In genomic region chr11:1341928-1342524, GRCh38 we compare ENCODE assay signal across 14 cellular contexts. TPM values are rescaled to one million over a fixed set of nuclear protein-coding genes. Genes with fewer than 3 reads are reported as not detected.
DNase-seq lines count a peak whose midpoint lies in the region; ATAC-seq and TF ChIP-seq lines count a peak whose summit lies in the region.
"Had no signal": no experiment of that assay in that cellular context is flagged by ENCODE, and none has a peak within 500 bp of the region (broad histone marks: within the 10 kb centered on the region; RNA-seq: fewer than 3 reads in every experiment).

No MANE protein-coding gene starts in this region.

- DNase-seq in activated CD4-positive, alpha-beta memory T cell treated with anti-CD3 and anti-CD28 coated beads for 36 hours = peak; percentile 6
- no peak for DNase-seq in activated CD4-positive, alpha-beta memory T cell treated with anti-CD3 and anti-CD28 coated beads, Interleukin-2, amount 10 ng/mL, durations not matched to agents 7 days and 5 days
- DNase-seq in RWPE1 (ENCODE audit: low spot score) (peak; percentile 9), foreskin fibroblast (peak; percentile 19 to 47), superior temporal gyrus (ENCODE audit: extremely low spot score) (peak; percentile 50), middle frontal gyrus (ENCODE audit: extremely low spot score, low spot score) (no peak), lower lobe of right lung (no peak)
- DNase-seq: activated CD4-positive, alpha-beta T cell treated with anti-CD3 and anti-CD28 coated beads, Interleukin-2, amount 10 ng/mL, durations not matched to agents 7 days and 5 days; activated naive CD8-positive, alpha-beta T cell treated with anti-CD3 and anti-CD28 coated beads, Interleukin-2, amount 10 ng/mL, durations not matched to agents 7 days and 5 days; NCI-H187 treated with DMSO at 0.1 percent for 48 hours; SIG-M5 had no signal

- peaks cover 2% of the 10 kb centered on the region for H3K27me3 Mint-ChIP-seq in activated CD4-positive, alpha-beta memory T cell treated with anti-CD3 and anti-CD28 coated beads for 36 hours
- peaks cover 5% of the 10 kb centered on the region for H3K27me3 Mint-ChIP-seq in activated CD4-positive, alpha-beta memory T cell treated with anti-CD3 and anti-CD28 coated beads, Interleukin-2, amount 10 ng/mL, durations not matched to agents 7 days and 5 days

- POLR2A ChIA-PET in activated CD4-positive, alpha-beta memory T cell treated with anti-CD3 and anti-CD28 coated beads for 36 hours (lab: Charles Lee) = no interaction called here
- POLR2A ChIA-PET in activated CD4-positive, alpha-beta memory T cell treated with anti-CD3 and anti-CD28 coated beads, Interleukin-2, amount 10 ng/mL, durations not matched to agents 7 days and 5 days (lab: Charles Lee) = no interaction called here
- POLR2A ChIA-PET in RWPE1 (lab: Yijun Ruan, JAX; ENCODE audit: low non-redundant PET) = no interaction called here

- no peaks in the 10 kb centered on the region for H3K4me1 Mint-ChIP-seq in activated CD4-positive, alpha-beta memory T cell treated with anti-CD3 and anti-CD28 coated beads for 36 hours (ENCODE audit: low read depth)
- peaks cover 7% of the 10 kb centered on the region for H3K4me1 Mint-ChIP-seq in activated CD4-positive, alpha-beta memory T cell treated with anti-CD3 and anti-CD28 coated beads, Interleukin-2, amount 10 ng/mL, durations not matched to agents 7 days and 5 days

- no peaks in the 10 kb centered on the region for H3K36me3 Mint-ChIP-seq in activated CD4-positive, alpha-beta memory T cell treated with anti-CD3 and anti-CD28 coated beads for 36 hours
- no peaks in the 10 kb centered on the region for H3K36me3 Mint-ChIP-seq in activated CD4-positive, alpha-beta memory T cell treated with anti-CD3 and anti-CD28 coated beads, Interleukin-2, amount 10 ng/mL, durations not matched to agents 7 days and 5 days (ENCODE audit: low read depth)
- H3K36me3 Mint-ChIP-seq: activated naive CD8-positive, alpha-beta T cell treated with anti-CD3 and anti-CD28 coated beads, Interleukin-2, amount 10 ng/mL, durations not matched to agents 7 days and 5 days had no signal

- no peak overlapping the region for H3K27ac ChIP-seq in RWPE1
- no peak overlapping the region for H3K27ac ChIP-seq in lower lobe of right lung
- H3K27ac ChIP-seq: BLaER1, HL-60 had no signal

- no peak overlapping the region for H3K4me3 Mint-ChIP-seq in activated CD4-positive, alpha-beta memory T cell treated with anti-CD3 and anti-CD28 coated beads for 36 hours
- no peak overlapping the region for H3K4me3 Mint-ChIP-seq in activated CD4-positive, alpha-beta memory T cell treated with anti-CD3 and anti-CD28 coated beads, Interleukin-2, amount 10 ng/mL, durations not matched to agents 7 days and 5 days
- H3K4me3 Mint-ChIP-seq: activated CD4-positive, alpha-beta T cell treated with anti-CD3 and anti-CD28 coated beads, Interleukin-2, amount 10 ng/mL, durations not matched to agents 7 days and 5 days; activated naive CD8-positive, alpha-beta T cell treated with anti-CD3 and anti-CD28 coated beads, Interleukin-2, amount 10 ng/mL, durations not matched to agents 7 days and 5 days had no signal

- H3K4me1 ChIP-seq in lower lobe of right lung = no peaks in the 10 kb centered on the region

- ATAC-seq in HG02981 (IDR thresholded peaks at IDR 0.05; ENCODE audit: unreplicated experiment) = no peak
- no peak for ATAC-seq in lower lobe of right lung

- no peak overlapping the region for H3K4me3 ChIP-seq in foreskin fibroblast (ENCODE audit: low read depth in 1 of 2, low read length in 2 of 2)
- no peak overlapping the region for H3K4me3 ChIP-seq in lower lobe of right lung
- H3K4me3 ChIP-seq: BLaER1 had no signal

- H3K9me3 Mint-ChIP-seq in activated CD4-positive, alpha-beta memory T cell treated with anti-CD3 and anti-CD28 coated beads for 36 hours = peaks cover 8% of the 10 kb centered on the region
- H3K9me3 Mint-ChIP-seq in activated CD4-positive, alpha-beta memory T cell treated with anti-CD3 and anti-CD28 coated beads, Interleukin-2, amount 10 ng/mL, durations not matched to agents 7 days and 5 days = no peaks in the 10 kb centered on the region
- H3K9me3 Mint-ChIP-seq: activated naive CD8-positive, alpha-beta T cell treated with anti-CD3 and anti-CD28 coated beads, Interleukin-2, amount 10 ng/mL, durations not matched to agents 7 days and 5 days had no signal

- no peaks in the 10 kb centered on the region for H3K36me3 ChIP-seq in lower lobe of right lung
- H3K36me3 ChIP-seq: BLaER1 had no signal

- H3K27ac Mint-ChIP-seq in activated CD4-positive, alpha-beta memory T cell treated with anti-CD3 and anti-CD28 coated beads for 36 hours = no peak overlapping the region
- no peak overlapping the region for H3K27ac Mint-ChIP-seq in activated CD4-positive, alpha-beta memory T cell treated with anti-CD3 and anti-CD28 coated beads, Interleukin-2, amount 10 ng/mL, durations not matched to agents 7 days and 5 days
- H3K27ac Mint-ChIP-seq: activated CD4-positive, alpha-beta T cell treated with anti-CD3 and anti-CD28 coated beads, Interleukin-2, amount 10 ng/mL, durations not matched to agents 7 days and 5 days; activated naive CD8-positive, alpha-beta T cell treated with anti-CD3 and anti-CD28 coated beads, Interleukin-2, amount 10 ng/mL, durations not matched to agents 7 days and 5 days had no signal

- no peaks in the 10 kb centered on the region for H3K27me3 ChIP-seq in lower lobe of right lung (ENCODE audit: low read depth)
- H3K27me3 ChIP-seq: BLaER1 had no signal

- TF ChIP-seq CTCF in RWPE1 (conservative IDR thresholded peaks at IDR 0.05; ENCODE audit: low read depth) = no peak
- TF ChIP-seq CTCF in foreskin fibroblast (IDR thresholded peaks at IDR 0.05; ENCODE audit: low read depth, low read length) = no peak
- no peak for TF ChIP-seq CTCF in lower lobe of right lung (IDR thresholded peaks at IDR 0.05)

- intact Hi-C loops in activated CD4-positive, alpha-beta memory T cell treated with anti-CD3 and anti-CD28 coated beads for 36 hours (cut with micrococcal nuclease) = no loop called here
- intact Hi-C loops in lower lobe of right lung (cut with DNase I) = no loop called here

- CTCF ChIA-PET in activated CD4-positive, alpha-beta memory T cell treated with anti-CD3 and anti-CD28 coated beads for 36 hours (lab: Charles Lee) = interaction anchor here (0.9 kb wide), 1 partner anchor 18 kb away, joined by 3 read pairs; no protein-coding TSS in a partner anchor
- CTCF ChIA-PET in activated CD4-positive, alpha-beta memory T cell treated with anti-CD3 and anti-CD28 coated beads, Interleukin-2, amount 10 ng/mL, durations not matched to agents 7 days and 5 days (lab: Charles Lee) = no interaction called here
- CTCF ChIA-PET in RWPE1 (lab: Yijun Ruan, JAX) = interaction anchor here (0.5 to 0.6 kb wide), 2 partner anchors 139 to 168 kb away, joined by 3 to 4 read pairs; no protein-coding TSS in a partner anchor

- no peaks in the 10 kb centered on the region for H3K9me3 ChIP-seq in lower lobe of right lung
- H3K9me3 ChIP-seq: BLaER1 had no signal

RNA-seq across cellular contexts. Expression of gene TOLLIP, which starts 32.6 kb away (rescaled TPM):
- 10 to 100 TPM; 30.0 to 32.1 TPM for total RNA-seq in activated CD4-positive, alpha-beta memory T cell treated with anti-CD3 and anti-CD28 coated beads for 36 hours
- total RNA-seq in activated CD4-positive, alpha-beta memory T cell treated with anti-CD3 and anti-CD28 coated beads, Interleukin-2, amount 10 ng/mL, durations not matched to agents 7 days and 5 days = 10 to 100 TPM; 33.9 to 36.8 TPM
- 68.4 TPM for total RNA-seq in lower lobe of right lung

RNA-seq across cellular contexts. Expression of gene BRSK2, which starts 47.7 kb away (rescaled TPM):
- under 1 TPM; 0.46 to 0.64 TPM for total RNA-seq in activated CD4-positive, alpha-beta memory T cell treated with anti-CD3 and anti-CD28 coated beads for 36 hours
- total RNA-seq in activated CD4-positive, alpha-beta memory T cell treated with anti-CD3 and anti-CD28 coated beads, Interleukin-2, amount 10 ng/mL, durations not matched to agents 7 days and 5 days = under 1 TPM in 1 of 2 experiments, not detected in 1; 0.18 TPM
- 0.62 TPM for total RNA-seq in lower lobe of right lung
- total RNA-seq: activated CD4-positive, alpha-beta T cell treated with anti-CD3 and anti-CD28 coated beads, Interleukin-2, amount 10 ng/mL, durations not matched to agents 7 days and 5 days had no signal

Comparison
In these comparisons a context has a peak if more than half of its experiments do, and no peak if none do; other contexts are left out.
1. DNase-seq: peak in activated CD4-positive, alpha-beta memory T cell treated with anti-CD3 and anti-CD28 coated beads for 36 hours (single experiment), RWPE1 (single experiment), foreskin fibroblast (2 of 2) and superior temporal gyrus (single experiment); none in activated CD4-positive, alpha-beta memory T cell treated with anti-CD3 and anti-CD28 coated beads, Interleukin-2, amount 10 ng/mL, durations not matched to agents 7 days and 5 days (single experiment), middle frontal gyrus (single experiment) and lower lobe of right lung (single experiment).